Comparison of ENCODE assay signal across 9 cellular contexts in genomic region chr1:10992004-10992403, GRCh38. TPM values are rescaled to one million over a fixed set of nuclear protein-coding genes. Genes with fewer than 3 reads are reported as not detected.
"Had no signal": no experiment of that assay in that cellular context is flagged by ENCODE, and none has a peak within 500 bp of the region (broad histone marks: within the 10 kb centered on the region; RNA-seq: fewer than 3 reads in every experiment).

No MANE protein-coding gene starts in this region.

RNA-seq across cellular contexts. Expression of gene MASP2, which starts 55.0 kb away (rescaled TPM):
- total RNA-seq: adrenal gland, aorta, ascending aorta, body of pancreas, breast epithelium, bronchial epithelial cell, cardiac muscle cell, cardiac septum, chondrocyte had no signal
